27 cellular contexts compared by ENCODE assay signal in genomic region chr7:105151152-105151551, GRCh38.
"Had no signal": no experiment of that assay in that cellular context is flagged by ENCODE, and none has a peak within 500 bp of the region (broad histone marks: within the 10 kb centered on the region; RNA-seq: fewer than 3 reads in every experiment).

No MANE protein-coding gene starts in this region.

- H3K4me1 Mint-ChIP-seq: activated B cell treated with CpG ODN at 0.5 μM for 24 hours; activated T-helper 17 cell treated with anti-CD3 and anti-CD28 coated beads, Interleukin-2, amount 50 U/mL, for 72 hours had no signal

- H3K4me3 Mint-ChIP-seq: activated B cell treated with CpG ODN at 0.5 μM for 24 hours; activated CD8-positive, alpha-beta T cell treated with anti-CD3 and anti-CD28 coated beads for 36 hours; activated naive CD8-positive, alpha-beta T cell; activated T-cell treated with anti-CD3 and anti-CD28 coated beads, Interleukin-2, amount 50 U/mL, for 4 hours; activated T-helper 17 cell treated with anti-CD3 and anti-CD28 coated beads, Interleukin-2, amount 50 U/mL, for 72 hours; central memory CD8-positive, alpha-beta T cell; dendritic cell treated with granulocyte-macrophage colony-stimulating factor and Interleukin-4, amounts not matched to agents 40 ng/mL and 50 ng/mL, for 4 days; T-helper 2 cell treated with Interferon-gamma antibody and Interleukin-4, amounts not matched to agents 5 μg/mL and 100 μg/mL, for 36 hours had no signal

- ATAC-seq: activated CD4-positive, CD25-positive, alpha-beta regulatory T cell treated with anti-CD3 and anti-CD28 coated beads, Interleukin-2, amount 50 U/mL, for 24 hours; activated CD8-positive, alpha-beta T cell treated with anti-CD3 and anti-CD28 coated beads for 36 hours; activated T-cell treated with anti-CD3 and anti-CD28 coated beads, Interleukin-2, amount 50 U/mL, for 4 hours; activated T-helper 17 cell treated with anti-CD3 and anti-CD28 coated beads, Interleukin-2, amount 50 U/mL, for 72 hours; gastroesophageal sphincter; heart right ventricle had no signal

- H3K27ac Mint-ChIP-seq: activated B cell treated with CpG ODN at 0.5 μM for 24 hours; activated CD8-positive, alpha-beta T cell treated with anti-CD3 and anti-CD28 coated beads for 36 hours; activated naive CD8-positive, alpha-beta T cell; activated T-helper 17 cell treated with anti-CD3 and anti-CD28 coated beads, Interleukin-2, amount 50 U/mL, for 72 hours; dendritic cell treated with granulocyte-macrophage colony-stimulating factor and Interleukin-4, amounts not matched to agents 40 ng/mL and 50 ng/mL, for 4 days; T-helper 2 cell treated with Interferon-gamma antibody and Interleukin-4, amounts not matched to agents 5 μg/mL and 100 μg/mL, for 36 hours had no signal

- H3K9me3 ChIP-seq: esophagus squamous epithelium, gastroesophageal sphincter, heart right ventricle had no signal

- DNase-seq: activated B cell treated with CpG ODN at 0.5 μM for 24 hours; activated CD4-positive, alpha-beta T cell treated with anti-CD3 and anti-CD28 coated beads for 48 hours; activated CD4-positive, alpha-beta T cell treated with anti-CD3 and anti-CD28 coated beads, Interleukin-2, amount 50 U/mL, for 1 hour; activated CD4-positive, alpha-beta T cell treated with anti-CD3 and anti-CD28 coated beads, Interleukin-2, amount 50 U/mL, for 48 hours; activated CD8-positive, alpha-beta memory T cell treated with anti-CD3 and anti-CD28 coated beads for 24 hours; activated CD8-positive, alpha-beta T cell treated with anti-CD3 and anti-CD28 coated beads for 36 hours; activated effector memory CD4-positive, alpha-beta T cell treated with Interleukin-2 at 50 U/mL for 16 hours; activated gamma-delta T cell treated with Interleukin-2 at 50 U/mL for 16 hours; activated naive CD4-positive, alpha-beta T cell treated with anti-CD3 and anti-CD28 coated beads, Interleukin-2, amount 50 U/mL, for 16 hours; activated naive CD4-positive, alpha-beta T cell treated with Interleukin-2 at 50 U/mL for 16 hours; activated T-cell treated with anti-CD3 and anti-CD28 coated beads, Interleukin-2, amount 50 U/mL, for 4 hours; amniotic stem cell; anterior cingulate cortex; brain microvascular endothelial cell; effector CD4-positive, alpha-beta T cell; esophagus squamous epithelium; foreskin melanocyte; heart right ventricle; T1000; WERI-Rb-1 had no signal

- H3K27me3 Mint-ChIP-seq: activated B cell treated with CpG ODN at 0.5 μM for 24 hours; activated CD8-positive, alpha-beta T cell treated with anti-CD3 and anti-CD28 coated beads for 36 hours; activated naive CD8-positive, alpha-beta T cell; activated T-helper 17 cell treated with anti-CD3 and anti-CD28 coated beads, Interleukin-2, amount 50 U/mL, for 72 hours; central memory CD8-positive, alpha-beta T cell; dendritic cell treated with granulocyte-macrophage colony-stimulating factor and Interleukin-4, amounts not matched to agents 40 ng/mL and 50 ng/mL, for 4 days had no signal
